Comparison of ENCODE assay signal across 33 cellular contexts in the genomic region with DNA sequence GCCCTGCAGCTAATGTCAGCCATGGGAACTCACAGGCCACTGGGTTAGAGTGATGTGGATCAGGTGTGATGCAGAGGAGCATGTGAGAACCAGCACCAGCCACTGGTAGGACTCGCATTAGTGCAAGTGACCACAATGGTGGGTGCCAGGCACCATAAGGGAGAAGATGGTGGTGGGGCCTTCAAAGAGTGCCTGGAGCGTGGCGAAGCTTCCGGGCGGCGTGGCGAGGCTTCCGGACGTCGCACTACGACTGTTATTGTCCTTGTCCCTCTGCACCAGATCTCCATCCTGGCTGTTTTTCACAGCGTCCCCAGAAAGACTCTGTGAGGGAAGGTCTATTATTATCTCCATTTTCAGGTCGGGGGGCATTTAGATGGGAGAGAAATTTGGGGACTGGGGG. TPM values are rescaled to one million over a fixed set of nuclear protein-coding genes. Genes with fewer than 3 reads are reported as not detected.
"Had no signal": no experiment of that assay in that cellular context is flagged by ENCODE, and none has a peak within 500 bp of the region (broad histone marks: within the 10 kb centered on the region; RNA-seq: fewer than 3 reads in every experiment).

No MANE protein-coding gene starts in this region.

- H3K36me3 ChIP-seq: ascending aorta, breast epithelium, Peyer's patch, SJSA1 had no signal

- H3K9me2 ChIP-seq: SK-N-SH had no signal

- H3K9ac ChIP-seq: SK-N-SH had no signal

- H3K4me3 Mint-ChIP-seq: activated CD4-positive, alpha-beta T cell treated with anti-CD3 and anti-CD28 coated beads, Interleukin-2, amount 10 ng/mL, durations not matched to agents 7 days and 5 days; activated CD8-positive, alpha-beta T cell treated with anti-CD3 and anti-CD28 coated beads, Interleukin-2, amount 10 ng/mL, durations not matched to agents 7 days and 5 days; activated naive CD4-positive, alpha-beta T cell treated with anti-CD3 and anti-CD28 coated beads, Interleukin-2, amount 50 U/mL, for 24 hours; activated naive CD8-positive, alpha-beta T cell treated with anti-CD3 and anti-CD28 coated beads, Interleukin-2, amount 10 ng/mL, durations not matched to agents 7 days and 5 days; activated T-cell treated with anti-CD3 and anti-CD28 coated beads, Interleukin-2, amount 50 U/mL, for 24 hours; T-helper 1 cell treated with Interleukin-12 subunit alpha and Interleukin-12 subunit beta and Interleukin-4 antibody, amounts not matched to agents 30 μg/mL and 1 μg/mL, for 36 hours; T-helper 2 cell treated with Interferon-gamma antibody and Interleukin-4, amounts not matched to agents 5 μg/mL and 100 μg/mL, for 36 hours had no signal

- DNase-seq: activated CD4-positive, alpha-beta T cell treated with anti-CD3 and anti-CD28 coated beads, Interleukin-2, amount 10 ng/mL, durations not matched to agents 7 days and 5 days; activated CD4-positive, alpha-beta T cell treated with anti-CD3 and anti-CD28 coated beads, Interleukin-2, amount 50 U/mL, for 48 hours; activated CD8-positive, alpha-beta T cell treated with anti-CD3 and anti-CD28 coated beads, Interleukin-2, amount 10 ng/mL, durations not matched to agents 7 days and 5 days; activated gamma-delta T cell; activated naive CD4-positive, alpha-beta T cell treated with Interleukin-2 at 50 U/mL for 16 hours; activated naive CD8-positive, alpha-beta T cell treated with anti-CD3 and anti-CD28 coated beads, Interleukin-2, amount 10 ng/mL, durations not matched to agents 7 days and 5 days; activated T-cell treated with anti-CD3 and anti-CD28 coated beads, Interleukin-2, amount 50 U/mL, for 24 hours; amygdala; body of pancreas; caudate nucleus; cerebellar nuclear complex; Kasumi-1; MM.1S; NCI-H1105; NCI-H1417 treated with DMSO at 0.1 percent for 48 hours; NCI-H1930; NCI-H2081 treated with DMSO at 0.1 percent for 48 hours; NCI-H446 treated with DMSO at 0.1 percent for 48 hours; NCI-H524; NCI-H69; PC-3; Peyer's patch; RPMI8226; SHP77 treated with DMSO at 0.1 percent for 48 hours; SK-N-SH had no signal

- H3K9me3 Mint-ChIP-seq: activated CD4-positive, alpha-beta T cell treated with anti-CD3 and anti-CD28 coated beads, Interleukin-2, amount 10 ng/mL, durations not matched to agents 7 days and 5 days; activated naive CD4-positive, alpha-beta T cell treated with anti-CD3 and anti-CD28 coated beads, Interleukin-2, amount 50 U/mL, for 24 hours; activated naive CD8-positive, alpha-beta T cell treated with anti-CD3 and anti-CD28 coated beads, Interleukin-2, amount 10 ng/mL, durations not matched to agents 7 days and 5 days; activated T-cell treated with anti-CD3 and anti-CD28 coated beads, Interleukin-2, amount 50 U/mL, for 24 hours; activated T-helper 2 cell treated with anti-CD3 and anti-CD28 coated beads, Interferon-gamma antibody, Interleukin-2, Interleukin-4, amounts not matched to agents 10 μg/mL and 5 μg/mL and 100 μg/mL, durations not matched to agents 14 hours and 24 hours and 36 hours; T-helper 1 cell treated with Interleukin-12 subunit alpha and Interleukin-12 subunit beta and Interleukin-4 antibody, amounts not matched to agents 30 μg/mL and 1 μg/mL, for 36 hours; T-helper 2 cell treated with Interferon-gamma antibody and Interleukin-4, amounts not matched to agents 5 μg/mL and 100 μg/mL, for 36 hours had no signal

- H3K27ac Mint-ChIP-seq: activated CD4-positive, alpha-beta T cell treated with anti-CD3 and anti-CD28 coated beads, Interleukin-2, amount 10 ng/mL, durations not matched to agents 7 days and 5 days; activated CD8-positive, alpha-beta T cell treated with anti-CD3 and anti-CD28 coated beads, Interleukin-2, amount 10 ng/mL, durations not matched to agents 7 days and 5 days; activated naive CD4-positive, alpha-beta T cell treated with anti-CD3 and anti-CD28 coated beads, Interleukin-2, amount 50 U/mL, for 24 hours; activated naive CD8-positive, alpha-beta T cell treated with anti-CD3 and anti-CD28 coated beads, Interleukin-2, amount 10 ng/mL, durations not matched to agents 7 days and 5 days; activated T-helper 2 cell treated with anti-CD3 and anti-CD28 coated beads, Interferon-gamma antibody, Interleukin-2, Interleukin-4, amounts not matched to agents 10 μg/mL and 5 μg/mL and 100 μg/mL, durations not matched to agents 14 hours and 24 hours and 36 hours; T-helper 1 cell treated with Interleukin-12 subunit alpha and Interleukin-12 subunit beta and Interleukin-4 antibody, amounts not matched to agents 30 μg/mL and 1 μg/mL, for 36 hours; T-helper 2 cell treated with Interferon-gamma antibody and Interleukin-4, amounts not matched to agents 5 μg/mL and 100 μg/mL, for 36 hours had no signal

- ATAC-seq: activated CD8-positive, alpha-beta T cell treated with anti-CD3 and anti-CD28 coated beads, Interleukin-2, amount 10 ng/mL, durations not matched to agents 7 days and 5 days; body of pancreas; PC-3 had no signal

- H3K27me3 Mint-ChIP-seq: activated CD4-positive, alpha-beta T cell treated with anti-CD3 and anti-CD28 coated beads, Interleukin-2, amount 10 ng/mL, durations not matched to agents 7 days and 5 days; activated T-cell treated with anti-CD3 and anti-CD28 coated beads, Interleukin-2, amount 50 U/mL, for 24 hours had no signal

- FAIRE-seq: TTC549 had no signal

- H3K27me3 ChIP-seq: ascending aorta, body of pancreas, SJSA1 had no signal

- H3K4me2 ChIP-seq: SK-N-SH had no signal

- H3K27ac ChIP-seq: ascending aorta, body of pancreas, breast epithelium, Peyer's patch, SJSA1 had no signal

- H3K4me3 ChIP-seq: ascending aorta, body of pancreas, breast epithelium, Peyer's patch, SJSA1 had no signal

- H3K9me3 ChIP-seq: ascending aorta, body of pancreas, breast epithelium, Peyer's patch, SJSA1, SK-N-SH had no signal

- H3K36me3 Mint-ChIP-seq: activated naive CD4-positive, alpha-beta T cell treated with anti-CD3 and anti-CD28 coated beads, Interleukin-2, amount 50 U/mL, for 24 hours; activated naive CD8-positive, alpha-beta T cell treated with anti-CD3 and anti-CD28 coated beads, Interleukin-2, amount 10 ng/mL, durations not matched to agents 7 days and 5 days had no signal

RNA-seq across cellular contexts. Expression of a gene that starts 43.9 kb away (rescaled TPM):
- total RNA-seq: ascending aorta, PC-3, Peyer's patch, SJSA1 had no signal
- polyA plus RNA-seq: SK-N-SH had no signal
